ENCODE assay signal across 9 cellular contexts in genomic region chr14:94342334-94342934, GRCh38. TPM values are rescaled to one million over a fixed set of nuclear protein-coding genes. Genes with fewer than 3 reads are reported as not detected.
A peak's percentile ranks its signal among the peaks of the same experiment; 100 is the strongest.
DNase-seq lines count a peak whose midpoint lies in the region; ATAC-seq, FAIRE-seq and TF ChIP-seq lines count a peak whose summit lies in the region.
"Had no signal": no experiment of that assay in that cellular context is flagged by ENCODE, and none has a peak within 500 bp of the region (broad histone marks: within the 10 kb centered on the region; RNA-seq: fewer than 3 reads in every experiment).

No MANE protein-coding gene starts in this region.

- H3K27ac Mint-ChIP-seq in activated T-helper 2 cell treated with anti-CD3 and anti-CD28 coated beads, Interferon-gamma antibody, Interleukin-2, Interleukin-4, amounts not matched to agents 10 μg/mL and 5 μg/mL and 100 μg/mL, durations not matched to agents 14 hours and 24 hours and 36 hours = peak overlapping the region; percentile 48
- peak overlapping the region; percentile 5 for H3K27ac Mint-ChIP-seq in stimulated activated effector memory CD8-positive, alpha-beta T cell treated with anti-CD3 and anti-CD28 coated beads, Interleukin-12 subunit alpha, Interleukin-12 subunit beta, amount 100 ng/mL, for 72 hours

- peaks cover 28% of the 10 kb centered on the region for H3K4me1 Mint-ChIP-seq in activated T-helper 2 cell treated with anti-CD3 and anti-CD28 coated beads, Interferon-gamma antibody, Interleukin-2, Interleukin-4, amounts not matched to agents 10 μg/mL and 5 μg/mL and 100 μg/mL, durations not matched to agents 14 hours and 24 hours and 36 hours (ENCODE audit: low read depth)
- H3K4me1 Mint-ChIP-seq in stimulated activated effector memory CD8-positive, alpha-beta T cell treated with anti-CD3 and anti-CD28 coated beads, Interleukin-12 subunit alpha, Interleukin-12 subunit beta, amount 100 ng/mL, for 72 hours = peaks cover 23% of the 10 kb centered on the region

- H3K27me3 Mint-ChIP-seq in activated T-helper 2 cell treated with anti-CD3 and anti-CD28 coated beads, Interferon-gamma antibody, Interleukin-2, Interleukin-4, amounts not matched to agents 10 μg/mL and 5 μg/mL and 100 μg/mL, durations not matched to agents 14 hours and 24 hours and 36 hours (ENCODE audit: low read depth) = no peaks in the 10 kb centered on the region

- H3K4me3 Mint-ChIP-seq in activated T-helper 2 cell treated with anti-CD3 and anti-CD28 coated beads, Interferon-gamma antibody, Interleukin-2, Interleukin-4, amounts not matched to agents 10 μg/mL and 5 μg/mL and 100 μg/mL, durations not matched to agents 14 hours and 24 hours and 36 hours (ENCODE audit: low read depth) = no peak overlapping the region
- H3K4me3 Mint-ChIP-seq in stimulated activated effector memory CD8-positive, alpha-beta T cell treated with anti-CD3 and anti-CD28 coated beads, Interleukin-12 subunit alpha, Interleukin-12 subunit beta, amount 100 ng/mL, for 72 hours = no peak overlapping the region

- H3K9me3 Mint-ChIP-seq in activated T-helper 2 cell treated with anti-CD3 and anti-CD28 coated beads, Interferon-gamma antibody, Interleukin-2, Interleukin-4, amounts not matched to agents 10 μg/mL and 5 μg/mL and 100 μg/mL, durations not matched to agents 14 hours and 24 hours and 36 hours = peaks cover 35% of the 10 kb centered on the region
- H3K9me3 Mint-ChIP-seq in stimulated activated effector memory CD8-positive, alpha-beta T cell treated with anti-CD3 and anti-CD28 coated beads, Interleukin-12 subunit alpha, Interleukin-12 subunit beta, amount 100 ng/mL, for 72 hours = peaks cover 6% of the 10 kb centered on the region

- CTCF ChIA-PET in BJ (lab: Yijun Ruan, JAX) = interaction anchor here (1.2 to 1.6 kb wide), 4 partner anchors 25 to 347 kb away, joined by 3 read pairs; no protein-coding TSS in a partner anchor

- H3K4me3 ChIP-seq in BJ (ENCODE audit: low read depth, low read length) = no peak overlapping the region

- peaks cover 8% of the 10 kb centered on the region for H3K36me3 Mint-ChIP-seq in activated T-helper 2 cell treated with anti-CD3 and anti-CD28 coated beads, Interferon-gamma antibody, Interleukin-2, Interleukin-4, amounts not matched to agents 10 μg/mL and 5 μg/mL and 100 μg/mL, durations not matched to agents 14 hours and 24 hours and 36 hours (ENCODE audit: low read depth)
- no peaks in the 10 kb centered on the region for H3K36me3 Mint-ChIP-seq in stimulated activated effector memory CD8-positive, alpha-beta T cell treated with anti-CD3 and anti-CD28 coated beads, Interleukin-12 subunit alpha, Interleukin-12 subunit beta, amount 100 ng/mL, for 72 hours

- H3K36me3 ChIP-seq in BJ (ENCODE audit: control insufficient read depth, insufficient read depth, low read length) = no peaks in the 10 kb centered on the region

- POLR2A ChIA-PET in BJ (lab: Charles Lee) = no interaction called here

- peak; percentile 95 for DNase-seq in BJ (ENCODE audit: low read depth)
- DNase-seq in HUDEP-2 (lab: John Stamatoyannopoulos, UW; ENCODE audit: unreplicated experiment in 76 of 76) = peak in 73 of 76 experiments; percentile 5 to 93 (median 76)
- DNase-seq in activated T-helper 2 cell treated with anti-CD3 and anti-CD28 coated beads, Interferon-gamma antibody, Interleukin-2, Interleukin-4, amounts not matched to agents 10 μg/mL and 5 μg/mL and 100 μg/mL, durations not matched to agents 14 hours and 24 hours and 36 hours (ENCODE audit: low spot score) = no peak
- peak; percentile 84 for DNase-seq in left ventricle myocardium superior
- DNase-seq in stimulated activated effector memory CD8-positive, alpha-beta T cell treated with anti-CD3 and anti-CD28 coated beads, Interleukin-12 subunit alpha, Interleukin-12 subunit beta, amount 100 ng/mL, for 72 hours (ENCODE audit: low spot score in 2 of 2) = peak in 1 of 2 donors; percentile 46
- DNase-seq in D721Med (ENCODE audit: insufficient read length, low spot score) = no peak
- DNase-seq in NCI-H510A (lab: John Stamatoyannopoulos, UW) = no peak

- no peak for FAIRE-seq in D721Med (lab: Jason Lieb, UNC)
- FAIRE-seq: endometrium had no signal

- intact Hi-C loops in activated T-helper 2 cell treated with anti-CD3 and anti-CD28 coated beads, Interferon-gamma antibody, Interleukin-2, Interleukin-4, amounts not matched to agents 10 μg/mL and 5 μg/mL and 100 μg/mL, durations not matched to agents 14 hours and 24 hours and 36 hours (cut with micrococcal nuclease) = no loop called here
- intact Hi-C loops in left ventricle myocardium superior (cut with micrococcal nuclease) = no loop called here

- peak; percentile 97 for ATAC-seq in left ventricle myocardium superior
- peak; percentile 75 for ATAC-seq in stimulated activated effector memory CD8-positive, alpha-beta T cell treated with anti-CD3 and anti-CD28 coated beads, Interleukin-12 subunit alpha, Interleukin-12 subunit beta, amount 100 ng/mL, for 72 hours
- ATAC-seq in HG02981 (IDR thresholded peaks at IDR 0.05; ENCODE audit: unreplicated experiment) = no peak

- TF ChIP-seq CTCF in BJ (IDR thresholded peaks at IDR 0.05; ENCODE audit: insufficient read depth, low read depth, low read length) (no peak), D721Med (IDR thresholded peaks at IDR 0.05; ENCODE audit: insufficient read depth, missing control alignments) (no peak)

- no peaks in the 10 kb centered on the region for H3K27me3 ChIP-seq in BJ (ENCODE audit: control insufficient read depth, insufficient read depth, low read length)

RNA-seq across cellular contexts. Expression of gene SERPINA6, which starts 19.3 kb away (rescaled TPM):
- not detected in 2 replicates for polyA plus RNA-seq in BJ (2011; rRNA removed)
- not detected in 2 replicates for polyA minus RNA-seq in BJ (2011; rRNA and poly(A)+ RNA removed)
- total RNA-seq in activated T-helper 2 cell treated with anti-CD3 and anti-CD28 coated beads, Interferon-gamma antibody, Interleukin-2, Interleukin-4, amounts not matched to agents 10 μg/mL and 5 μg/mL and 100 μg/mL, durations not matched to agents 14 hours and 24 hours and 36 hours = not detected in 2 replicates
- total RNA-seq in left ventricle myocardium superior = not detected

RNA-seq across cellular contexts. Expression of gene SERPINA2, which starts 24.1 kb away (rescaled TPM):
- polyA plus RNA-seq in BJ (2011; rRNA removed) = not detected in 2 replicates
- not detected in 2 replicates for polyA minus RNA-seq in BJ (2011; rRNA and poly(A)+ RNA removed)
- not detected in 2 replicates for total RNA-seq in activated T-helper 2 cell treated with anti-CD3 and anti-CD28 coated beads, Interferon-gamma antibody, Interleukin-2, Interleukin-4, amounts not matched to agents 10 μg/mL and 5 μg/mL and 100 μg/mL, durations not matched to agents 14 hours and 24 hours and 36 hours
- total RNA-seq in left ventricle myocardium superior = not detected

RNA-seq across cellular contexts. Expression of gene SERPINA1, which starts 46.0 kb away (rescaled TPM):
- polyA plus RNA-seq in BJ (2011; rRNA removed) = 0.34 and 0.40 TPM in 2 replicates
- polyA minus RNA-seq in BJ (2011; rRNA and poly(A)+ RNA removed) = 0.62 TPM in 1 of 2 replicates, not detected in the other
- 1.1 and 1.3 TPM in 2 replicates for total RNA-seq in activated T-helper 2 cell treated with anti-CD3 and anti-CD28 coated beads, Interferon-gamma antibody, Interleukin-2, Interleukin-4, amounts not matched to agents 10 μg/mL and 5 μg/mL and 100 μg/mL, durations not matched to agents 14 hours and 24 hours and 36 hours
- total RNA-seq in left ventricle myocardium superior = 7.7 TPM

RNA-seq across cellular contexts. Expression of gene SERPINA10, which starts 49.4 kb away (rescaled TPM):
- polyA plus RNA-seq in BJ (2011; rRNA removed) = not detected in 2 replicates
- polyA minus RNA-seq in BJ (2011; rRNA and poly(A)+ RNA removed) = not detected in 2 replicates
- total RNA-seq in activated T-helper 2 cell treated with anti-CD3 and anti-CD28 coated beads, Interferon-gamma antibody, Interleukin-2, Interleukin-4, amounts not matched to agents 10 μg/mL and 5 μg/mL and 100 μg/mL, durations not matched to agents 14 hours and 24 hours and 36 hours = not detected in 2 replicates
- total RNA-seq in left ventricle myocardium superior = not detected

Comparison
In these comparisons a context has a peak if more than half of its experiments do, and no peak if none do; other contexts are left out.
1. DNase-seq: peak in BJ (single experiment), HUDEP-2 (73 of 76) and left ventricle myocardium superior (single experiment); none in activated T-helper 2 cell treated with anti-CD3 and anti-CD28 coated beads, Interferon-gamma antibody, Interleukin-2, Interleukin-4, amounts not matched to agents 10 μg/mL and 5 μg/mL and 100 μg/mL, durations not matched to agents 14 hours and 24 hours and 36 hours (single experiment), D721Med (single experiment) and NCI-H510A (single experiment).